Comparison of ENCODE assay signal across 9 cellular contexts in genomic region chr1:172818841-172819527, GRCh38.
DNase-seq lines count a peak whose midpoint lies in the region; ATAC-seq and TF ChIP-seq lines count a peak whose summit lies in the region.
"Had no signal": no experiment of that assay in that cellular context is flagged by ENCODE, and none has a peak within 500 bp of the region (broad histone marks: within the 10 kb centered on the region; RNA-seq: fewer than 3 reads in every experiment).

No MANE protein-coding gene starts in this region.

- H2AFZ ChIP-seq in osteoblast (ENCODE audit: low read length): no peak overlapping the region

- H3K79me2 ChIP-seq in osteoblast (ENCODE audit: insufficient read depth, low read length): no peaks in the 10 kb centered on the region

- H3K4me3 ChIP-seq in heart right ventricle: no peak overlapping the region
- H3K4me3 ChIP-seq in osteoblast (ENCODE audit: insufficient read depth, low read length): no peak overlapping the region
- no peak overlapping the region for H3K4me3 ChIP-seq in esophagus muscularis mucosa

- TF ChIP-seq CTCF in heart right ventricle (IDR thresholded peaks at IDR 0.05) (no peak), osteoblast (IDR thresholded peaks at IDR 0.05; ENCODE audit: extremely low read depth, low read depth, low read length) (no peak), esophagus muscularis mucosa (IDR thresholded peaks at IDR 0.05) (no peak)

- DNase-seq in heart right ventricle (no peak), Right ventricle myocardium inferior (ENCODE audit: missing footprints) (no peak), osteoblast (ENCODE audit: insufficient read length, low spot score, missing footprints) (no peak), NCI-H1092 (lab: John Stamatoyannopoulos, UW) (no peak), esophagus muscularis mucosa (ENCODE audit: extremely low spot score) (no peak), posterior cingulate gyrus (no peak)
- DNase-seq in activated CD8-positive, alpha-beta memory T cell treated with anti-CD3 and anti-CD28 coated beads for 4 hours (ENCODE audit: low read depth in 2 of 2): peak; percentile 18 to 29

- 68 to 76% methylated on average over 6 of the region's 6 CpGs for WGBS in heart right ventricle, 2 donors
- WGBS in esophagus muscularis mucosa: 64% methylated on average over 6 of the region's 6 CpGs

- H3K27me3 ChIP-seq in heart right ventricle (no peaks in the 10 kb centered on the region), osteoblast (ENCODE audit: insufficient read depth, low read length) (no peaks in the 10 kb centered on the region), esophagus muscularis mucosa (no peaks in the 10 kb centered on the region)

- peak overlapping the region in 1 of 10 donors; percentile 81 for H3K27ac ChIP-seq in heart right ventricle
- H3K27ac ChIP-seq in osteoblast (ENCODE audit: low read depth, low read length): no peak overlapping the region
- H3K27ac ChIP-seq in esophagus muscularis mucosa (replicated peaks in 1 of 4): no peak overlapping the region
- H3K27ac ChIP-seq: C4-2B had no signal

- peak in 7 of 8 donors; percentile 14 to 51 (median 35) for ATAC-seq in heart right ventricle
- ATAC-seq in Right ventricle myocardium inferior: no peak
- peak; percentile 88 for ATAC-seq in HG03342 (IDR thresholded peaks at IDR 0.05; ENCODE audit: unreplicated experiment)

- no peak for TF ChIP-seq EP300 in esophagus muscularis mucosa (IDR thresholded peaks at IDR 0.05)

- H3K4me2 ChIP-seq in osteoblast (ENCODE audit: insufficient read depth, low read length): peak overlapping the region; percentile 26

- H3K9me3 ChIP-seq in heart right ventricle (peaks cover 0 to 7% (median 0%) of the 10 kb centered on the region in 11 donors), osteoblast (ENCODE audit: low read depth, low read length) (no peaks in the 10 kb centered on the region), esophagus muscularis mucosa (no peaks in the 10 kb centered on the region)

- H3K4me1 ChIP-seq in heart right ventricle (peaks cover 0 to 31% (median 0%) of the 10 kb centered on the region in 9 donors), osteoblast (ENCODE audit: insufficient read depth, low read length) (peaks cover 28% of the 10 kb centered on the region), esophagus muscularis mucosa (peaks cover 0 to 11% (median 6%) of the 10 kb centered on the region in 4 donors)

- no peaks in the 10 kb centered on the region for H4K20me1 ChIP-seq in osteoblast (ENCODE audit: insufficient read depth, low read length)

- intact Hi-C loops in heart right ventricle (cut with DNase I) (no loop called here), Right ventricle myocardium inferior (cut with DNase I) (loop anchor here (5.0 kb wide), 1 partner anchor 72 kb away; no protein-coding TSS in a partner anchor), esophagus muscularis mucosa (cut with DNase I) (no loop called here), posterior cingulate gyrus (cut with DNase I) (no loop called here)

- TF ChIP-seq POLR2A in esophagus muscularis mucosa (IDR thresholded peaks at IDR 0.05; ENCODE audit: low read depth): no peak

- no peaks in the 10 kb centered on the region for H3K36me3 ChIP-seq in heart right ventricle
- H3K36me3 ChIP-seq in osteoblast (ENCODE audit: insufficient read depth, low read length): no peaks in the 10 kb centered on the region
- no peaks in the 10 kb centered on the region for H3K36me3 ChIP-seq in esophagus muscularis mucosa

Comparison
In these comparisons a context has a peak if more than half of its experiments do, and no peak if none do; other contexts are left out.
1. DNase-seq: peak in activated CD8-positive, alpha-beta memory T cell treated with anti-CD3 and anti-CD28 coated beads for 4 hours (2 of 2); none in heart right ventricle (0 of 2), Right ventricle myocardium inferior (single experiment), osteoblast (single experiment), NCI-H1092 (single experiment), esophagus muscularis mucosa (single experiment) and posterior cingulate gyrus (0 of 10).